In the genomic region with DNA sequence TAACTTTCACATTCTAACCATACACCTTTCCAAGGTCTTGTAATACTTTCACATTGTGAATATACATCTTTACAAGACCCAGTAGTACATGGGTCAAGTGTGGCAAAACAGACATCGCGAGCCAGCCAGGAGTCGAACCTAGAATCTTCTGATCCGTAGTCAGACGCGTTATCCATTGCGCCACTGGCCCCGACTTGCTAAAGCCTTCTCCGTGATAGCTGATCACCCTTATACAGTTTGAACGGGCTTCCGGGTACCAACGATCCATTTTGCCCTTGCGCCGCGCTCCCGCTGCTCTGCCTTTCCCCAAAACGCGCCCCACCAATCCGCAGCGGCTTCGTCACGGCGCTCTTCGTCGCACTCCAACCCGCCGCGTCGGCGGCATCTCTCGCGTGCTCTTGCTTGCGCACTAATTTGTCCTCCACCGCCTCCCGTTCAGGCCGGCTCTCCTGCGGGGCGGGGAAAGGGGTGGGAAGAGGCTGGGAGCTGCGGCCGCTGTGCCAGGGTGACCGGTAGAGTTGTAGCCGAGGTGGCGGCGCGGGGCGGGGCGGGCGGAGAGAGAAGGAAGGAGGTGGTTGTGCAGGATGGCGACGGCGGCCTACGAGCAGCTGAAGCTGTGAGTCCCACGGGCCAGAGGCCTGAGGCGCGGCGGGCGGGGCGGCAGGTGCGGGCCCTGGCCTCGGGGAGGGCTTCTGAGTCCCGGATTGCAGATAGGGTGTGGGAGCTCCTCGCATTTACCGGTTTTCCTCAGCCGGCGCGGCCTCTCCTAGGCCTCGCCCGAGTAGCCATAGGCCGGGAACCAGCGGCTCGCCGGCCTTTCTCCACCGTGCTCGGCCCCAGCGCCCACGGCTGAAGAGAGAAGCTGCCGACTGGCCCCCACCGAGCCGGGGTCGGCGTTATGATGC, we compare ENCODE assay signal across 8 cellular contexts. TPM values are rescaled to one million over a fixed set of nuclear protein-coding genes. Genes with fewer than 3 reads are reported as not detected.
DNase-seq lines count a peak whose midpoint lies in the region; ATAC-seq, FAIRE-seq and TF ChIP-seq lines count a peak whose summit lies in the region.

A gene with protein sequence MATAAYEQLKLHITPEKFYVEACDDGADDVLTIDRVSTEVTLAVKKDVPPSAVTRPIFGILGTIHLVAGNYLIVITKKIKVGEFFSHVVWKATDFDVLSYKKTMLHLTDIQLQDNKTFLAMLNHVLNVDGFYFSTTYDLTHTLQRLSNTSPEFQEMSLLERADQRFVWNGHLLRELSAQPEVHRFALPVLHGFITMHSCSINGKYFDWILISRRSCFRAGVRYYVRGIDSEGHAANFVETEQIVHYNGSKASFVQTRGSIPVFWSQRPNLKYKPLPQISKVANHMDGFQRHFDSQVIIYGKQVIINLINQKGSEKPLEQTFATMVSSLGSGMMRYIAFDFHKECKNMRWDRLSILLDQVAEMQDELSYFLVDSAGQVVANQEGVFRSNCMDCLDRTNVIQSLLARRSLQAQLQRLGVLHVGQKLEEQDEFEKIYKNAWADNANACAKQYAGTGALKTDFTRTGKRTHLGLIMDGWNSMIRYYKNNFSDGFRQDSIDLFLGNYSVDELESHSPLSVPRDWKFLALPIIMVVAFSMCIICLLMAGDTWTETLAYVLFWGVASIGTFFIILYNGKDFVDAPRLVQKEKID (plus strand): TSS at position 515 of the 905 bp plus-strand sequence. CDS start 70 bp downstream, at position 585.

- POLR2A ChIA-PET in HepG2 (lab: Yijun Ruan, JAX): interaction anchor here (0.7 to 1.5 kb wide), 7 partner anchors 10 to 1134 kb away, joined by 3 to 5 read pairs (median 3); a partner anchor contains a TSS

- peak; percentile 73 to 79 for TF ChIP-seq POLR2A in HepG2 (IDR thresholded peaks at IDR 0.05; ENCODE audit: insufficient read depth in 1 of 2, low read depth in 2 of 2, low read length in 2 of 2)

- TF ChIP-seq RAD21 in HepG2 (CRISPR knock-in tag; IDR thresholded peaks at IDR 0.05): peak; percentile 24; the same call in 1 of the 2 replicates

- H3K9me3 Mint-ChIP-seq in CD14-positive monocyte: no peaks in the 10 kb centered on the region

- peaks cover 56% of the 10 kb centered on the region for H3K4me1 ChIP-seq in HepG2 (ENCODE audit: insufficient read depth, low read length)

- peaks cover 42% of the 10 kb centered on the region for H3K4me1 Mint-ChIP-seq in CD14-positive monocyte

- H3K36me3 Mint-ChIP-seq in CD14-positive monocyte: peaks cover 13 to 14% of the 10 kb centered on the region in 2 donors

- in situ Hi-C loops in HepG2 (cut with HindIII; ENCODE audit: extremely low pct_ligation_motif_present, low pct_unique_long_range_greater_than_20kb): no loop called here

- peak within 1 kb of the TSS; percentile 96 for H3K9ac ChIP-seq in HepG2 (ENCODE audit: insufficient read depth, low read depth, low read length)

- H3K27me3 ChIP-seq in HepG2 (ENCODE audit: control insufficient read depth in 1 of 2, insufficient read depth in 2 of 2, low read length in 2 of 2): no peaks in the 10 kb centered on the region; a peak in 1 of 5 replicates

- peak; percentile 93 for ATAC-seq in GM19397 (IDR thresholded peaks at IDR 0.05; ENCODE audit: unreplicated experiment)
- peak; percentile 90 for ATAC-seq in HG03571 (IDR thresholded peaks at IDR 0.05; ENCODE audit: unreplicated experiment)
- peak; percentile 94 for ATAC-seq in HepG2

- peak within 1 kb of the TSS; percentile 74 to 99 (median 90) for H3K4me3 ChIP-seq in HepG2 (replicated peaks in 1 of 3; ENCODE audit: insufficient read depth in 1 of 3, low read depth in 2 of 3, low read length in 3 of 3)

- WGBS in HepG2 (ENCODE audit: low lambda C conversion rate): under 1% methylated on average over 37 of the region's 81 CpGs

- peak in 1 of 2 experiments; percentile 50; a peak in 1 of 4 replicates for TF ChIP-seq EP300 in HepG2 (IDR thresholded peaks at IDR 0.05; ENCODE audit: low read depth in 2 of 2, low read length in 2 of 2)
- TF ChIP-seq EP300 in HepG2 (CRISPR knock-in tag; IDR thresholded peaks at IDR 0.05; ENCODE audit: borderline replicate concordance): no peak

- DNase-seq in CD14-positive monocyte (ENCODE audit: low spot score) (peak; percentile 97), NCI-H82 (lab: John Stamatoyannopoulos, UW) (peak; percentile 97), dermis microvascular lymphatic vessel endothelial cell (ENCODE audit: low read depth in 2 of 2) (peak; percentile 97 to 98), HepG2 (ENCODE audit: low spot score) (peak; percentile 96)
- peak; percentile 97 to 98 for DNase-seq in activated CD4-positive, alpha-beta T cell treated with anti-CD3 and anti-CD28 coated beads, Interleukin-2, amount 50 U/mL, for 48 hours
- peak; percentile 95 for DNase-seq in stimulated activated CD4-positive, alpha-beta T cell treated with anti-CD3 and anti-CD28 coated beads, Interleukin-4, amount 100 ng/mL, for 1 hour

- intact Hi-C loops in CD14-positive monocyte (cut with micrococcal nuclease) (loop anchor here in 1 of 2 donors (10.0 kb wide), 1 partner anchor 654 kb away; no protein-coding TSS in a partner anchor), HepG2 (cut with micrococcal nuclease; ENCODE audit: unreplicated experiment) (no loop called here)

- no peaks in the 10 kb centered on the region for H3K9me3 ChIP-seq in HepG2 (ENCODE audit: low read length)

- H3K27ac ChIP-seq in HepG2 (ENCODE audit: extremely low read length, insufficient read depth, low read length): peak within 1 kb of the TSS; percentile 87

- H2AFZ ChIP-seq in HepG2 (ENCODE audit: low read length): peak within 1 kb of the TSS; percentile 65

- BruUV-seq in HepG2 (replicated peaks; lab: Mats Ljungman, UMichigan): TSS peak; percentile 68

- H3K27ac Mint-ChIP-seq in CD14-positive monocyte: peak within 1 kb of the TSS; percentile 86 to 92 (median 91)

- peaks cover 0 to 5% (median 0%) of the 10 kb centered on the region in 3 donors for H3K27me3 Mint-ChIP-seq in CD14-positive monocyte (ENCODE audit: low read depth in 3 of 3)

- peak within 1 kb of the TSS; percentile 83 to 90 for H3K4me3 Mint-ChIP-seq in CD14-positive monocyte

- peak; percentile 37 for FAIRE-seq in HepG2 (lab: Jason Lieb, UNC)

- CTCF ChIA-PET in HepG2 (lab: Yijun Ruan, JAX; ENCODE audit: low intra/inter-chr PET ratio, low total read pairs): interaction anchor here (1.7 kb wide), 1 partner anchor 24 kb away, joined by 6 read pairs; no protein-coding TSS in a partner anchor

- no peak for TF ChIP-seq CTCF in CD14-positive monocyte (IDR thresholded peaks at IDR 0.05)
- 0 out of 2 replicates have a peak, but pooled peaks have one; percentile 6 for TF ChIP-seq CTCF in HepG2 (CRISPR knock-in tag; IDR thresholded peaks at IDR 0.05)

- peak within 1 kb of the TSS; percentile 90 for H3K4me2 ChIP-seq in HepG2 (ENCODE audit: low read depth, low read length)

- 0 out of 5 replicates have a peak, but pooled peaks cover 0 to 3% of the 10 kb centered on the region in 2 experiments for H3K36me3 ChIP-seq in HepG2 (replicated peaks in 1 of 2; ENCODE audit: control insufficient read depth in 1 of 2, insufficient read depth in 2 of 2, low read length in 2 of 2)

- no peaks in the 10 kb centered on the region for H4K20me1 ChIP-seq in HepG2 (ENCODE audit: insufficient read depth, low read length)

- peaks cover 47% of the 10 kb centered on the region for H3K79me2 ChIP-seq in HepG2 (ENCODE audit: insufficient read depth, low read length)

TF ChIP-seq in HepG2, 621 proteins besides CTCF, POLR2A, EP300 and RAD21 (continues in another document):
- peak; percentile 79; the same call in 1 of the 2 replicates for TF ChIP-seq ZNF441 (CRISPR knock-in tag; IDR thresholded peaks at IDR 0.05; ENCODE audit: borderline replicate concordance)
- TF ChIP-seq, protein P1, sequence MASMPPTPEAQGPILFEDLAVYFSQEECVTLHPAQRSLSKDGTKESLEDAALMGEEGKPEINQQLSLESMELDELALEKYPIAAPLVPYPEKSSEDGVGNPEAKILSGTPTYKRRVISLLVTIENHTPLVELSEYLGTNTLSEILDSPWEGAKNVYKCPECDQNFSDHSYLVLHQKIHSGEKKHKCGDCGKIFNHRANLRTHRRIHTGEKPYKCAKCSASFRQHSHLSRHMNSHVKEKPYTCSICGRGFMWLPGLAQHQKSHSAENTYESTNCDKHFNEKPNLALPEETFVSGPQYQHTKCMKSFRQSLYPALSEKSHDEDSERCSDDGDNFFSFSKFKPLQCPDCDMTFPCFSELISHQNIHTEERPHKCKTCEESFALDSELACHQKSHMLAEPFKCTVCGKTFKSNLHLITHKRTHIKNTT (CRISPR knock-in tag; IDR thresholded peaks at IDR 0.05): peak; percentile 79; the same call in 1 of the 2 replicates
- TF ChIP-seq, protein P2, sequence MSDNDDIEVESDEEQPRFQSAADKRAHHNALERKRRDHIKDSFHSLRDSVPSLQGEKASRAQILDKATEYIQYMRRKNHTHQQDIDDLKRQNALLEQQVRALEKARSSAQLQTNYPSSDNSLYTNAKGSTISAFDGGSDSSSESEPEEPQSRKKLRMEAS (IDR thresholded peaks at IDR 0.05): peak; percentile 92
- 0 out of 2 replicates have a peak, but pooled peaks have one; percentile 9 for TF ChIP-seq MZF1 (CRISPR knock-in tag; IDR thresholded peaks at IDR 0.05; ENCODE audit: borderline replicate concordance)

RNA-seq across cellular contexts. Expression of the gene that starts here (rescaled TPM):
- polyA plus RNA-seq in CD14-positive monocyte (10 to 100 TPM; 14.6 to 21.5 TPM), HepG2 (2011; rRNA removed) (12.0 and 15.1 TPM in 2 replicates)
- total RNA-seq in dermis microvascular lymphatic vessel endothelial cell (27.3 and 31.5 TPM in 2 replicates), HepG2 (2016; rRNA removed; fragmentation: Illumina TruSeq; extraction: Trizol) (27.8 and 37.4 TPM in 2 replicates)
- total RNA-seq in HepG2 (2016; cell fraction: cytosol; rRNA removed; fragmentation: Illumina TruSeq; extraction: Trizol; ENCODE audit: low read depth): 4.8 and 5.9 TPM in 2 replicates
- total RNA-seq in HepG2 (2016; cell fraction: insoluble cytoplasmic fraction; rRNA removed; fragmentation: Illumina TruSeq; extraction: Trizol): 27.1 and 39.1 TPM in 2 replicates
- total RNA-seq in HepG2 (2016; cell fraction: membrane; rRNA removed; fragmentation: Illumina TruSeq; extraction: Trizol): 9.6 and 11.6 TPM in 2 replicates
- total RNA-seq in HepG2 (2016; cell fraction: nucleus; rRNA removed; fragmentation: Illumina TruSeq; extraction: Trizol): 42.5 and 44.3 TPM in 2 replicates
- polyA plus RNA-seq in HepG2 (2011; cell fraction: cytosol; rRNA removed): 3.8 and 6.6 TPM in 2 replicates
- 12.4 and 14.3 TPM in 2 replicates for polyA plus RNA-seq in HepG2 (2011; cell fraction: nucleus; rRNA removed)
- polyA plus RNA-seq in HepG2 (2012): 16.5 and 20.6 TPM in 2 replicates
- 1.5 and 1.7 TPM in 2 replicates for polyA plus RNA-seq in HepG2 (2016; cell fraction: cytosol; fragmentation: Illumina TruSeq; extraction: Trizol; ENCODE audit: low read depth)
- 32.9 and 37.8 TPM in 2 replicates for polyA plus RNA-seq in HepG2 (2016; cell fraction: insoluble cytoplasmic fraction; fragmentation: Illumina TruSeq; extraction: Trizol; ENCODE audit: low read depth)
- 4.5 and 5.1 TPM in 2 replicates for polyA plus RNA-seq in HepG2 (2016; cell fraction: membrane; fragmentation: Illumina TruSeq; extraction: Trizol; ENCODE audit: low read depth)
- 52.6 and 65.8 TPM in 2 replicates for polyA plus RNA-seq in HepG2 (2016; cell fraction: nucleus; fragmentation: Illumina TruSeq; extraction: Trizol; ENCODE audit: insufficient read depth, low read depth)
- polyA minus RNA-seq in HepG2 (2011; rRNA and poly(A)+ RNA removed; ENCODE audit: low replicate concordance): 11.2 and 34.4 TPM in 2 replicates
- polyA minus RNA-seq in HepG2 (2011; cell fraction: cytosol; rRNA and poly(A)+ RNA removed): 13.3 and 19.4 TPM in 2 replicates
- polyA minus RNA-seq in HepG2 (2011; cell fraction: nucleus; rRNA and poly(A)+ RNA removed): 57.6 and 62.6 TPM in 2 replicates

Comparison
In these comparisons a context has a peak if more than half of its experiments do, and no peak if none do; other contexts are left out.
1. Peak in every context shown above with its lines: DNase-seq, ATAC-seq, H3K4me3 ChIP-seq and H3K27ac ChIP-seq.